23 cellular contexts compared by ENCODE assay signal in genomic region chr20:49741940-49742339, GRCh38.
"Had no signal": no experiment of that assay in that cellular context is flagged by ENCODE, and none has a peak within 500 bp of the region (broad histone marks: within the 10 kb centered on the region; RNA-seq: fewer than 3 reads in every experiment).

No MANE protein-coding gene starts in this region.

- H3K27ac ChIP-seq: coronary artery, lower lobe of right lung, parathyroid adenoma, right atrium auricular region, sigmoid colon, testis, tibial artery, upper lobe of left lung had no signal

- H3K9ac ChIP-seq: parathyroid adenoma had no signal

- H3K36me3 Mint-ChIP-seq: naive thymus-derived CD8-positive, alpha-beta T cell; stimulated activated effector memory CD8-positive, alpha-beta T cell treated with anti-CD3 and anti-CD28 coated beads, Interleukin-12 subunit alpha, Interleukin-12 subunit beta, amount 100 ng/mL, for 72 hours had no signal

- H3K36me3 ChIP-seq: lower lobe of right lung, right atrium auricular region, sigmoid colon, tibial artery, upper lobe of left lung had no signal

- H3K27ac Mint-ChIP-seq: effector memory CD8-positive, alpha-beta T cell; naive thymus-derived CD8-positive, alpha-beta T cell; progenitor cell of endocrine pancreas; stimulated activated effector memory CD8-positive, alpha-beta T cell treated with anti-CD3 and anti-CD28 coated beads, Interleukin-12 subunit alpha, Interleukin-12 subunit beta, amount 100 ng/mL, for 72 hours had no signal

- H3K27me3 ChIP-seq: right atrium auricular region, sigmoid colon, testis, tibial artery, upper lobe of left lung had no signal

- ATAC-seq: effector memory CD8-positive, alpha-beta T cell; left ventricle myocardium superior; lower lobe of right lung; naive thymus-derived CD8-positive, alpha-beta T cell; stimulated activated effector memory CD8-positive, alpha-beta T cell treated with anti-CD3 and anti-CD28 coated beads, Interleukin-12 subunit alpha, Interleukin-12 subunit beta, amount 100 ng/mL, for 72 hours; stimulated activated naive CD8-positive, alpha-beta T cell treated with anti-CD3 and anti-CD28 coated beads, Interleukin-15, Interleukin-2, amounts not matched to agents 100 U/mL and 50 U/mL, for 24 hours had no signal

- H3K4me1 Mint-ChIP-seq: naive thymus-derived CD8-positive, alpha-beta T cell; stimulated activated effector memory CD8-positive, alpha-beta T cell treated with anti-CD3 and anti-CD28 coated beads, Interleukin-12 subunit alpha, Interleukin-12 subunit beta, amount 100 ng/mL, for 72 hours had no signal

- H3K4me3 Mint-ChIP-seq: effector memory CD8-positive, alpha-beta T cell; naive thymus-derived CD8-positive, alpha-beta T cell; stimulated activated effector memory CD8-positive, alpha-beta T cell treated with anti-CD3 and anti-CD28 coated beads, Interleukin-12 subunit alpha, Interleukin-12 subunit beta, amount 100 ng/mL, for 72 hours had no signal

- H3K4me3 ChIP-seq: coronary artery, lower lobe of right lung, right atrium auricular region, sigmoid colon, testis, tibial artery, upper lobe of left lung had no signal

- H3K9me3 Mint-ChIP-seq: effector memory CD8-positive, alpha-beta T cell; naive thymus-derived CD8-positive, alpha-beta T cell; stimulated activated effector memory CD8-positive, alpha-beta T cell treated with anti-CD3 and anti-CD28 coated beads, Interleukin-12 subunit alpha, Interleukin-12 subunit beta, amount 100 ng/mL, for 72 hours had no signal

- H3K9me3 ChIP-seq: lower lobe of right lung, right atrium auricular region, sigmoid colon, testis, tibial artery, upper lobe of left lung had no signal

- H2AFZ ChIP-seq: parathyroid adenoma had no signal

- H3K4me1 ChIP-seq: lower lobe of right lung, parathyroid adenoma, right atrium auricular region, testis, tibial artery, upper lobe of left lung had no signal

- DNase-seq: dermis blood vessel endothelial cell; effector memory CD8-positive, alpha-beta T cell; erythroblast; left ventricle myocardium superior; lower lobe of right lung; naive thymus-derived CD8-positive, alpha-beta T cell; sigmoid colon; stimulated activated CD4-positive, alpha-beta T cell treated with anti-CD3 and anti-CD28 coated beads, Interleukin-2, amount 100 ng/mL, for 24 hours; stimulated activated CD4-positive, alpha-beta T cell treated with anti-CD3 and anti-CD28 coated beads, Interleukin-4, amount 100 ng/mL, for 24 hours; stimulated activated naive CD8-positive, alpha-beta T cell treated with anti-CD3 and anti-CD28 coated beads, Interleukin-15, Interleukin-2, amounts not matched to agents 100 U/mL and 50 U/mL, for 24 hours; substantia nigra; testis; tibial artery; upper lobe of left lung had no signal

- FAIRE-seq: endometrium, frontal cortex, keratinocyte, urothelium cell line had no signal

- H3K79me2 ChIP-seq: parathyroid adenoma had no signal
